In genomic region chr11:73295259-73295995, GRCh38 we compare ENCODE assay signal across 8 cellular contexts. TPM values are rescaled to one million over a fixed set of nuclear protein-coding genes. Genes with fewer than 3 reads are reported as not detected.
DNase-seq lines count a peak whose midpoint lies in the region; ATAC-seq and TF ChIP-seq lines count a peak whose summit lies in the region.

No MANE protein-coding gene starts in this region.

- peak; percentile 99 for TF ChIP-seq CTCF in retinal pigment epithelial cell (conservative IDR thresholded peaks at IDR 0.05; ENCODE audit: low read depth, low read length)

- H3K4me1 ChIP-seq in SJSA1 (replicated peaks): peaks cover 7% of the 10 kb centered on the region

- H3K4me3 ChIP-seq in SJSA1 (no peak overlapping the region), retinal pigment epithelial cell (ENCODE audit: low read length) (no peak overlapping the region)

- no peaks in the 10 kb centered on the region for H3K27me3 ChIP-seq in SJSA1 (replicated peaks)

- no peaks in the 10 kb centered on the region for H3K9me3 ChIP-seq in SJSA1 (replicated peaks)

- peak; percentile 78 for TF ChIP-seq RAD21 in Ishikawa (IDR thresholded peaks at IDR 0.05; ENCODE audit: low read depth)

- peak; percentile 33 for ATAC-seq in Right ventricle myocardium inferior
- ATAC-seq in GM21447 (IDR thresholded peaks at IDR 0.05; ENCODE audit: unreplicated experiment): no peak

- intact Hi-C loops in Right ventricle myocardium inferior (cut with DNase I): no loop called here

- DNase-seq in GM04504 (ENCODE audit: low read depth) (peak; percentile 72), SJSA1 (ENCODE audit: low read depth in 1 of 2, low spot score in 2 of 2) (peak; percentile 57 to 68), Right ventricle myocardium inferior (ENCODE audit: missing footprints) (no peak), retinal pigment epithelial cell (ENCODE audit: low read depth) (no peak), cerebellum (ENCODE audit: low spot score) (no peak)
- peak; percentile 48 for DNase-seq in activated effector memory CD4-positive, alpha-beta T cell treated with Interleukin-2 at 50 U/mL for 16 hours

- TF ChIP-seq EP300 in Ishikawa (IDR thresholded peaks at IDR 0.05; ENCODE audit: borderline replicate concordance): no peak

- H3K27ac ChIP-seq in SJSA1: no peak overlapping the region

- no peaks in the 10 kb centered on the region for H3K36me3 ChIP-seq in SJSA1

TF ChIP-seq in Ishikawa, 13 proteins besides CTCF, POLR2A, EP300 and RAD21:
- 0 out of 2 replicates have a peak, but pooled peaks have one; percentile 14 for TF ChIP-seq TEAD4 (IDR thresholded peaks at IDR 0.05)
- no peak for TF ChIP-seq FOXM1 (IDR thresholded peaks at IDR 0.05; ENCODE audit: borderline replicate concordance, low read depth)
- TF ChIP-seq NFIC (IDR thresholded peaks at IDR 0.05): 0 out of 2 replicates have a peak, but pooled peaks have one; percentile 21

RNA-seq across cellular contexts. Expression of gene ARHGEF17, which starts 12.6 kb away (rescaled TPM):
- total RNA-seq in SJSA1 (2014; rRNA removed; shearing (Covaris generic)): 8.3 and 14.6 TPM in 2 replicates
- 57.1 TPM for total RNA-seq in Right ventricle myocardium inferior
- total RNA-seq in cerebellum: 33.0 TPM

RNA-seq across cellular contexts. Expression of gene P2RY6, which starts 23.3 kb away (rescaled TPM):
- not detected in 2 replicates for total RNA-seq in SJSA1 (2014; rRNA removed; shearing (Covaris generic))
- total RNA-seq in Right ventricle myocardium inferior: 2.8 TPM
- total RNA-seq in cerebellum: 0.27 TPM

Comparison
In these comparisons a context has a peak if more than half of its experiments do, and no peak if none do; other contexts are left out.
1. DNase-seq: peak in GM04504 (single experiment), SJSA1 (2 of 2) and activated effector memory CD4-positive, alpha-beta T cell treated with Interleukin-2 at 50 U/mL for 16 hours (single experiment); none in Right ventricle myocardium inferior (single experiment), retinal pigment epithelial cell (single experiment) and cerebellum (single experiment).